Comparison of ENCODE assay signal across 1 cellular context in genomic region chr11:34318111-34319037, GRCh38.
TF ChIP-seq lines count a peak whose summit lies in the region.

No MANE protein-coding gene starts in this region.

TF ChIP-seq in liver, 16 proteins besides CTCF, POLR2A, EP300 and RAD21 (continued from another document):
- TF ChIP-seq ZBTB33 (IDR thresholded peaks at IDR 0.05) (peak; percentile 61), REST (IDR thresholded peaks at IDR 0.05) (no peak)
